In the genomic region with DNA sequence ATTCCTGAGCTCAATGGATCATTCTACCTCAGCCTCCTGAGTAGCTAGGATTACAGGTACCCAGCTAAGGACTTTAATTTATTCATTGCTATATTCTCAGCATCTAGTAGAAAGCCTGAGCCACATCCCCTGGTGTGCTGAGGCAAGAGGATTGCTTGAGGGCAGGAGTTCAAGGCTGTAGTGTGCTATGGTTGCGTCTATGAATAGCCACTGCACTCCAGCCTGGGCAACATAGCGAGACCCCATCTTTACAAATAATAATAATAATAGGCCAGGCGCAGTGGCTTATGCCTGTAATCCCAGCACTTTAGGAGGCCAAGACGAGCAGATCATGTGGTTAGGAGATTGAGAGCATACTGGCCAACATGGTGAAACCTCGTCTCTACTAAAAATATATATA, we compare ENCODE assay signal across 2 cellular contexts.
TF ChIP-seq lines count a peak whose summit lies in the region.

No MANE protein-coding gene starts in this region.

TF ChIP-seq in HEK293, 187 proteins besides CTCF, POLR2A, EP300 and RAD21 (continued from another document):
- TF ChIP-seq ZBTB17 (tag by site-specific recombination; IDR thresholded peaks at IDR 0.05) (no peak), ZNF529 (tag by site-specific recombination; IDR thresholded peaks at IDR 0.05; ENCODE audit: insufficient replicate concordance) (no peak)

TF ChIP-seq in WTC11, 78 proteins besides CTCF, POLR2A, EP300 and RAD21 (continued from another document):
- no peak for TF ChIP-seq ZNF425 (CRISPR knock-in tag; conservative IDR thresholded peaks at IDR 0.05)
- TF ChIP-seq ZNF121 (CRISPR knock-in tag; IDR thresholded peaks at IDR 0.05), result 0 out of 2 replicates have a peak, but pooled peaks have one; percentile 65
- TF ChIP-seq PRRX2 (CRISPR knock-in tag; IDR thresholded peaks at IDR 0.05), result no peak
- no peak for TF ChIP-seq NR3C1 (CRISPR knock-in tag; conservative IDR thresholded peaks at IDR 0.05; ENCODE audit: low read depth)
